ENCODE assay signal across 11 cellular contexts in genomic region chr16:252366-253337, GRCh38. TPM values are rescaled to one million over a fixed set of nuclear protein-coding genes. Genes with fewer than 3 reads are reported as not detected.
DNase-seq lines count a peak whose midpoint lies in the region; ATAC-seq, FAIRE-seq and TF ChIP-seq lines count a peak whose summit lies in the region.
"Had no signal": no experiment of that assay in that cellular context is flagged by ENCODE, and none has a peak within 500 bp of the region (broad histone marks: within the 10 kb centered on the region; RNA-seq: fewer than 3 reads in every experiment).

No MANE protein-coding gene starts in this region.

- no peak; the same call in 1 of the 2 replicates for TF ChIP-seq EP300 in K562 (IDR thresholded peaks at IDR 0.05; ENCODE audit: low read length)

- H3K27ac ChIP-seq in CD8-positive, alpha-beta T cell (ENCODE audit: low read depth, low read length): peak overlapping the region; percentile 26
- peak overlapping the region; percentile 85 for H3K27ac ChIP-seq in K562 (ENCODE audit: extremely low read depth, low read depth, low read length)
- H3K27ac ChIP-seq: brain microvascular endothelial cell had no signal

- peak; percentile 41; the same call in 1 of the 2 replicates for TF ChIP-seq POLR2A in K562 (conservative IDR thresholded peaks at IDR 0.05)

- peak overlapping the region; percentile 58 to 80 for H3K9ac ChIP-seq in K562 (ENCODE audit: insufficient read depth in 1 of 2, low read depth in 2 of 2, low read length in 2 of 2)

- in situ Hi-C loops in K562 (cut with MboI): no loop called here

- no peaks in the 10 kb centered on the region for H4K20me1 ChIP-seq in K562 (replicated peaks; ENCODE audit: control insufficient read depth, insufficient read depth, low read length)

- no peak for TF ChIP-seq CTCF in CD8-positive, alpha-beta T cell (IDR thresholded peaks at IDR 0.05)
- no peak for TF ChIP-seq CTCF in K562 (IDR thresholded peaks at IDR 0.05 in 2 of 3, conservative IDR thresholded peaks at IDR 0.05 in 1 of 3; ENCODE audit: insufficient read depth in 2 of 3, low read depth in 1 of 3, low read length in 3 of 3)

- peak in 1 of 7 experiments; percentile 18 for DNase-seq in CD8-positive, alpha-beta T cell
- peak; percentile 50 for DNase-seq in KG1 (lab: John Stamatoyannopoulos, UW)
- DNase-seq in K562 (ENCODE audit: extremely low read depth in 1 of 4, low spot score in 3 of 4): peak; percentile 61 to 86 (median 70)
- DNase-seq in naive thymus-derived CD8-positive, alpha-beta T cell: peak in 3 of 10 donors; percentile 22 to 46 (median 40)
- no peak for DNase-seq in MV-4-11 (lab: John Stamatoyannopoulos, UW)
- DNase-seq in ureter (ENCODE audit: low spot score): no peak
- no peak for DNase-seq in COLO668 (lab: John Stamatoyannopoulos, UW; ENCODE audit: unreplicated experiment)
- DNase-seq: brain microvascular endothelial cell, NCI-H345 had no signal

- intact Hi-C loops in CD8-positive, alpha-beta T cell (cut with DNase I, micrococcal nuclease): loop anchor here in 1 of 2 experiments (2.0 kb wide), 1 partner anchor 18 kb away; the partner anchor contains the start of gene FAM234A
- intact Hi-C loops in K562 (cut with micrococcal nuclease): no loop called here

- peak; percentile 56 for ATAC-seq in CD8-positive, alpha-beta T cell
- ATAC-seq in K562 (peak; percentile 92), HG02852 (IDR thresholded peaks at IDR 0.05; ENCODE audit: unreplicated experiment) (no peak)
- ATAC-seq in naive thymus-derived CD8-positive, alpha-beta T cell: peak; percentile 78

- H3K27me3 ChIP-seq in CD8-positive, alpha-beta T cell (ENCODE audit: insufficient read depth, low read length): no peaks in the 10 kb centered on the region
- H3K27me3 ChIP-seq in K562 (ENCODE audit: control insufficient read depth in 2 of 2, insufficient read depth in 2 of 2, low read length in 2 of 2): no peaks in the 10 kb centered on the region
- H3K27me3 ChIP-seq: brain microvascular endothelial cell had no signal

- H3K4me3 ChIP-seq in CD8-positive, alpha-beta T cell (ENCODE audit: low read depth, low read length): peak overlapping the region; percentile 24
- H3K4me3 ChIP-seq in K562: no peak overlapping the region

- peaks cover 20% of the 10 kb centered on the region for H3K4me1 Mint-ChIP-seq in CD8-positive, alpha-beta T cell (ENCODE audit: low read depth)
- peaks cover 16 to 25% (median 22%) of the 10 kb centered on the region in 4 donors for H3K4me1 Mint-ChIP-seq in naive thymus-derived CD8-positive, alpha-beta T cell

- peaks cover 48% of the 10 kb centered on the region for H3K36me3 Mint-ChIP-seq in CD8-positive, alpha-beta T cell
- H3K36me3 Mint-ChIP-seq in naive thymus-derived CD8-positive, alpha-beta T cell: peaks cover 0 to 47% (median 13%) of the 10 kb centered on the region in 3 donors

- peak overlapping the region; percentile 78 for H3K4me3 Mint-ChIP-seq in CD8-positive, alpha-beta T cell
- H3K4me3 Mint-ChIP-seq in naive thymus-derived CD8-positive, alpha-beta T cell: peak overlapping the region; percentile 70 to 92 (median 88)

- no peaks in the 10 kb centered on the region for H3K27me3 Mint-ChIP-seq in CD8-positive, alpha-beta T cell (ENCODE audit: low read depth)
- H3K27me3 Mint-ChIP-seq in naive thymus-derived CD8-positive, alpha-beta T cell: no peaks in the 10 kb centered on the region

- H3K4me2 ChIP-seq in K562 (ENCODE audit: insufficient read depth, low read length): peak overlapping the region; percentile 71

- no TSS peak for BruUV-seq in K562 (replicated peaks; lab: Mats Ljungman, UMichigan)

- POLR2A ChIA-PET in CD8-positive, alpha-beta T cell (lab: Charles Lee): interaction anchor here (1.2 kb wide), 1 partner anchor 24 kb away, joined by 4 read pairs; no protein-coding TSS in a partner anchor
- POLR2A ChIA-PET in K562 (lab: Yijun Ruan, JAX): interaction anchor here (0.6 to 3.5 kb wide), 3 partner anchors 9 to 18 kb away, joined by 3 to 14 read pairs (median 4); no protein-coding TSS in a partner anchor
- POLR2A ChIA-PET in naive thymus-derived CD8-positive, alpha-beta T cell (lab: Charles Lee): interaction anchor here (0.5 to 3.5 kb wide), 12 partner anchors 10 to 384 kb away, joined by 3 to 25 read pairs (median 3); partner anchors contain the start of genes AXIN1 and FAM234A

- peaks cover 5% of the 10 kb centered on the region; the same call in 1 of the 3 replicates for H3K79me2 ChIP-seq in K562 (ENCODE audit: control insufficient read depth, insufficient read depth, low read length)

- no peaks in the 10 kb centered on the region for H3K9me3 ChIP-seq in CD8-positive, alpha-beta T cell (ENCODE audit: low read length)
- H3K9me3 ChIP-seq in K562 (replicated peaks; ENCODE audit: control insufficient read depth, insufficient read depth, low read depth, low read length): no peaks in the 10 kb centered on the region

- FAIRE-seq in K562 (lab: Jason Lieb, UNC): peak; percentile 97

- CTCF ChIA-PET in CD8-positive, alpha-beta T cell (lab: Charles Lee): interaction anchor here (0.8 kb wide), 1 partner anchor 70 kb away, joined by 3 read pairs; no protein-coding TSS in a partner anchor
- CTCF ChIA-PET in K562 (lab: Yijun Ruan, JAX; ENCODE audit: low intra/inter-chr PET ratio): no interaction called here

- H2AFZ ChIP-seq in K562 (ENCODE audit: low read depth, low read length): peak overlapping the region; percentile 69

- peak overlapping the region; percentile 91 for H3K27ac Mint-ChIP-seq in CD8-positive, alpha-beta T cell
- peak overlapping the region; percentile 91 to 97 (median 96) for H3K27ac Mint-ChIP-seq in naive thymus-derived CD8-positive, alpha-beta T cell

- WGBS in K562 (ENCODE audit: insufficient coverage, low coverage, missing lambda C conversion rate): 12% methylated on average over 30 of the region's 30 CpGs

- H3K9me3 Mint-ChIP-seq in CD8-positive, alpha-beta T cell: no peaks in the 10 kb centered on the region
- no peaks in the 10 kb centered on the region for H3K9me3 Mint-ChIP-seq in naive thymus-derived CD8-positive, alpha-beta T cell

- H3K4me1 ChIP-seq in CD8-positive, alpha-beta T cell (ENCODE audit: insufficient read depth, low read length): peaks cover 20% of the 10 kb centered on the region
- H3K4me1 ChIP-seq in K562 (replicated peaks in 1 of 2; ENCODE audit: control insufficient read depth in 2 of 2, insufficient read depth in 2 of 2, low read length in 2 of 2): peaks cover 9 to 38% of the 10 kb centered on the region in 2 experiments

- H3K9me1 ChIP-seq in K562 (ENCODE audit: control insufficient read depth, insufficient read depth, low read length): no peaks in the 10 kb centered on the region

- TF ChIP-seq RAD21 in K562 (CRISPR knock-in tag; conservative IDR thresholded peaks at IDR 0.05 in 1 of 2, IDR thresholded peaks at IDR 0.05 in 1 of 2): no peak

- H3K36me3 ChIP-seq in CD8-positive, alpha-beta T cell (ENCODE audit: insufficient read depth, low read length): no peaks in the 10 kb centered on the region
- peaks cover 16% of the 10 kb centered on the region; the same call in 2 of the 3 replicates for H3K36me3 ChIP-seq in K562 (ENCODE audit: control insufficient read depth, insufficient read depth, low read length)

RNA-seq across cellular contexts. Expression of gene FAM234A, which starts 18.0 kb away (rescaled TPM):
- 10 to 100 TPM; 22.4 to 24.7 TPM for total RNA-seq in CD8-positive, alpha-beta T cell
- 46.9 and 106 TPM in 2 replicates for total RNA-seq in K562 (2011; cell fraction: chromatin; rRNA removed; ENCODE audit: low replicate concordance)
- total RNA-seq in K562 (2011; cell fraction: nucleolus; rRNA removed): 85.9 and 102 TPM in 2 replicates
- 71.8 and 74.9 TPM in 2 replicates for total RNA-seq in K562 (2011; cell fraction: nucleoplasm; rRNA removed)
- 19.5 and 19.6 TPM in 2 replicates for total RNA-seq in K562 (2014; rRNA removed)
- 11.7 and 12.0 TPM in 2 replicates for total RNA-seq in K562 (2014; rRNA removed; fragmentation: Illumina TruSeq; extraction: Trizol)
- 15.0 and 15.3 TPM in 2 replicates for total RNA-seq in K562 (2015; rRNA removed; fragmentation: Illumina TruSeq; extraction: Trizol)
- total RNA-seq in K562 (2021): 46.5 and 47.9 TPM in 2 replicates
- polyA plus RNA-seq in K562 (2011; rRNA removed): 14.7 and 27.7 TPM in 2 replicates
- 19.6 and 35.6 TPM in 2 replicates for polyA plus RNA-seq in K562 (2011; cell fraction: cytosol; rRNA removed)
- polyA plus RNA-seq in K562 (2011; cell fraction: nucleus; rRNA removed): 51.2 and 61.8 TPM in 2 replicates
- 72.8 and 78.0 TPM in 2 replicates for polyA plus RNA-seq in K562 (2012)
- 23.6 and 37.8 TPM in 2 replicates for polyA plus RNA-seq in K562 (2014; fragmentation: Illumina TruSeq; extraction: Trizol)
- 1 to 10 TPM; 1.0 to 1.6 TPM for polyA plus RNA-seq in K562 (2014; fragmentation: Nextera tagmentation; extraction: Ambion mirVana)
- 25.8 and 33.9 TPM in 2 replicates for polyA plus RNA-seq in K562 (2014; rRNA removed)
- 8.6 and 9.1 TPM in 2 replicates for polyA minus RNA-seq in K562 (2011; rRNA and poly(A)+ RNA removed)
- 21.1 and 25.8 TPM in 2 replicates for polyA minus RNA-seq in K562 (2011; cell fraction: cytosol; rRNA and poly(A)+ RNA removed)
- polyA minus RNA-seq in K562 (2011; cell fraction: nucleus; rRNA and poly(A)+ RNA removed): 17.0 and 21.4 TPM in 2 replicates
- 10 to 100 TPM; 36.7 to 46.5 TPM for total RNA-seq in naive thymus-derived CD8-positive, alpha-beta T cell
- 10 to 100 TPM; 18.8 to 46.4 (median 34.4) TPM for polyA plus RNA-seq in naive thymus-derived CD8-positive, alpha-beta T cell
- total RNA-seq in ureter: 89.4 TPM

RNA-seq across cellular contexts. Expression of gene RGS11, which starts 23.1 kb away (rescaled TPM):
- not detected for total RNA-seq in CD8-positive, alpha-beta T cell
- 0.07 TPM in 1 of 2 replicates, not detected in the other for total RNA-seq in K562 (2011; cell fraction: chromatin; rRNA removed; ENCODE audit: low replicate concordance)
- not detected in 2 replicates for total RNA-seq in K562 (2011; cell fraction: nucleolus; rRNA removed)
- total RNA-seq in K562 (2011; cell fraction: nucleoplasm; rRNA removed): not detected in 2 replicates
- not detected in 2 replicates for total RNA-seq in K562 (2014; rRNA removed)
- total RNA-seq in K562 (2014; rRNA removed; fragmentation: Illumina TruSeq; extraction: Trizol): not detected in 2 replicates
- total RNA-seq in K562 (2015; rRNA removed; fragmentation: Illumina TruSeq; extraction: Trizol): not detected in 2 replicates
- total RNA-seq in K562 (2021): not detected in 2 replicates
- polyA plus RNA-seq in K562 (2011; rRNA removed): not detected in 2 replicates
- polyA plus RNA-seq in K562 (2011; cell fraction: cytosol; rRNA removed): not detected in 2 replicates
- not detected in 2 replicates for polyA plus RNA-seq in K562 (2011; cell fraction: nucleus; rRNA removed)
- polyA plus RNA-seq in K562 (2012): not detected in 2 replicates
- polyA plus RNA-seq in K562 (2014; fragmentation: Illumina TruSeq; extraction: Trizol): not detected in 2 replicates
- not detected for polyA plus RNA-seq in K562 (2014; fragmentation: Nextera tagmentation; extraction: Ambion mirVana)
- not detected in 2 replicates for polyA plus RNA-seq in K562 (2014; rRNA removed)
- not detected in 2 replicates for polyA minus RNA-seq in K562 (2011; rRNA and poly(A)+ RNA removed)
- not detected in 2 replicates for polyA minus RNA-seq in K562 (2011; cell fraction: cytosol; rRNA and poly(A)+ RNA removed)
- polyA minus RNA-seq in K562 (2011; cell fraction: nucleus; rRNA and poly(A)+ RNA removed): not detected in 2 replicates
- total RNA-seq in naive thymus-derived CD8-positive, alpha-beta T cell: not detected
- not detected for polyA plus RNA-seq in naive thymus-derived CD8-positive, alpha-beta T cell
- 4.5 TPM for total RNA-seq in ureter

RNA-seq across cellular contexts. Expression of gene LUC7L, which starts 23.4 kb away (rescaled TPM):
- total RNA-seq in CD8-positive, alpha-beta T cell: 100 to 1,000 TPM; 136 to 142 TPM
- total RNA-seq in K562 (2011; cell fraction: chromatin; rRNA removed; ENCODE audit: low replicate concordance): 467 and 776 TPM in 2 replicates
- total RNA-seq in K562 (2011; cell fraction: nucleolus; rRNA removed): 285 and 302 TPM in 2 replicates
- 502 and 604 TPM in 2 replicates for total RNA-seq in K562 (2011; cell fraction: nucleoplasm; rRNA removed)
- 78.8 and 80.9 TPM in 2 replicates for total RNA-seq in K562 (2014; rRNA removed)
- total RNA-seq in K562 (2014; rRNA removed; fragmentation: Illumina TruSeq; extraction: Trizol): 42.2 and 52.6 TPM in 2 replicates
- total RNA-seq in K562 (2015; rRNA removed; fragmentation: Illumina TruSeq; extraction: Trizol): 65.9 and 66.1 TPM in 2 replicates
- total RNA-seq in K562 (2021): 73.7 and 75.8 TPM in 2 replicates
- polyA plus RNA-seq in K562 (2011; rRNA removed): 59.5 and 73.0 TPM in 2 replicates
- polyA plus RNA-seq in K562 (2011; cell fraction: cytosol; rRNA removed): 25.2 and 40.6 TPM in 2 replicates
- polyA plus RNA-seq in K562 (2011; cell fraction: nucleus; rRNA removed): 326 and 402 TPM in 2 replicates
- 48.8 and 69.8 TPM in 2 replicates for polyA plus RNA-seq in K562 (2012)
- 40.1 and 40.7 TPM in 2 replicates for polyA plus RNA-seq in K562 (2014; fragmentation: Illumina TruSeq; extraction: Trizol)
- 1 to 10 TPM; 1.7 to 5.4 TPM for polyA plus RNA-seq in K562 (2014; fragmentation: Nextera tagmentation; extraction: Ambion mirVana)
- polyA plus RNA-seq in K562 (2014; rRNA removed): 93.3 and 106 TPM in 2 replicates
- polyA minus RNA-seq in K562 (2011; rRNA and poly(A)+ RNA removed): 45.7 and 59.3 TPM in 2 replicates
- 25.7 and 26.1 TPM in 2 replicates for polyA minus RNA-seq in K562 (2011; cell fraction: cytosol; rRNA and poly(A)+ RNA removed)
- polyA minus RNA-seq in K562 (2011; cell fraction: nucleus; rRNA and poly(A)+ RNA removed): 134 and 199 TPM in 2 replicates
- 100 to 1,000 TPM; 193 to 194 TPM for total RNA-seq in naive thymus-derived CD8-positive, alpha-beta T cell
- polyA plus RNA-seq in naive thymus-derived CD8-positive, alpha-beta T cell: 10 to 100 TPM in 1 of 3 donors, 1 to 10 TPM in 2; 4.5 to 11.9 (median 7.2) TPM
- total RNA-seq in ureter: 85.3 TPM

RNA-seq across cellular contexts. Expression of gene ARHGDIG, which starts 27.7 kb away (rescaled TPM):
- not detected for total RNA-seq in CD8-positive, alpha-beta T cell
- total RNA-seq in K562 (2011; cell fraction: chromatin; rRNA removed; ENCODE audit: low replicate concordance): 2.2 and 9.2 TPM in 2 replicates
- total RNA-seq in K562 (2011; cell fraction: nucleolus; rRNA removed): 6.4 and 8.8 TPM in 2 replicates
- 4.1 and 5.6 TPM in 2 replicates for total RNA-seq in K562 (2011; cell fraction: nucleoplasm; rRNA removed)
- 0.64 and 2.2 TPM in 2 replicates for total RNA-seq in K562 (2014; rRNA removed)
- 0.36 and 0.41 TPM in 2 replicates for total RNA-seq in K562 (2014; rRNA removed; fragmentation: Illumina TruSeq; extraction: Trizol)
- total RNA-seq in K562 (2015; rRNA removed; fragmentation: Illumina TruSeq; extraction: Trizol): 0.19 and 0.40 TPM in 2 replicates
- total RNA-seq in K562 (2021): 0.69 and 1.6 TPM in 2 replicates
- 2.0 and 2.5 TPM in 2 replicates for polyA plus RNA-seq in K562 (2011; rRNA removed)
- 3.0 and 6.0 TPM in 2 replicates for polyA plus RNA-seq in K562 (2011; cell fraction: cytosol; rRNA removed)
- polyA plus RNA-seq in K562 (2011; cell fraction: nucleus; rRNA removed): 9.6 and 15.6 TPM in 2 replicates
- polyA plus RNA-seq in K562 (2012): 0.71 and 0.74 TPM in 2 replicates
- 0.37 and 0.84 TPM in 2 replicates for polyA plus RNA-seq in K562 (2014; fragmentation: Illumina TruSeq; extraction: Trizol)
- not detected for polyA plus RNA-seq in K562 (2014; fragmentation: Nextera tagmentation; extraction: Ambion mirVana)
- 0.86 and 1.8 TPM in 2 replicates for polyA plus RNA-seq in K562 (2014; rRNA removed)
- polyA minus RNA-seq in K562 (2011; rRNA and poly(A)+ RNA removed): 0.18 and 0.46 TPM in 2 replicates
- 0.95 and 1.5 TPM in 2 replicates for polyA minus RNA-seq in K562 (2011; cell fraction: cytosol; rRNA and poly(A)+ RNA removed)
- 0.78 and 1.6 TPM in 2 replicates for polyA minus RNA-seq in K562 (2011; cell fraction: nucleus; rRNA and poly(A)+ RNA removed)
- total RNA-seq in naive thymus-derived CD8-positive, alpha-beta T cell: under 1 TPM in 1 of 2 experiments, not detected in 1; 0.68 TPM
- polyA plus RNA-seq in naive thymus-derived CD8-positive, alpha-beta T cell: not detected
- total RNA-seq in ureter: not detected
- total RNA-seq: T-helper 2 cell treated with Interferon-gamma antibody and Interleukin-4, amounts not matched to agents 100 ng/mL and 5 ng/mL, for 36 hours had no signal

RNA-seq across cellular contexts. Expression of gene PDIA2, which starts 30.3 kb away (rescaled TPM):
- total RNA-seq in CD8-positive, alpha-beta T cell: not detected
- 5.5 and 10.4 TPM in 2 replicates for total RNA-seq in K562 (2011; cell fraction: chromatin; rRNA removed; ENCODE audit: low replicate concordance)
- total RNA-seq in K562 (2011; cell fraction: nucleolus; rRNA removed): 5.5 and 6.5 TPM in 2 replicates
- 4.2 and 4.3 TPM in 2 replicates for total RNA-seq in K562 (2011; cell fraction: nucleoplasm; rRNA removed)
- total RNA-seq in K562 (2014; rRNA removed) (0.20 and 0.23 TPM in 2 replicates), K562 (2014; rRNA removed; fragmentation: Illumina TruSeq; extraction: Trizol) (not detected in 2 replicates), K562 (2015; rRNA removed; fragmentation: Illumina TruSeq; extraction: Trizol) (not detected in 2 replicates), K562 (2021) (0.58 and 0.67 TPM in 2 replicates), ureter (not detected)
- polyA plus RNA-seq in K562 (2011; rRNA removed) (0.92 and 1.0 TPM in 2 replicates), K562 (2014; fragmentation: Illumina TruSeq; extraction: Trizol) (0.13 and 0.19 TPM in 2 replicates), K562 (2014; fragmentation: Nextera tagmentation; extraction: Ambion mirVana) (not detected), K562 (2014; rRNA removed) (0.18 and 0.23 TPM in 2 replicates)
- 0.19 and 0.66 TPM in 2 replicates for polyA plus RNA-seq in K562 (2011; cell fraction: cytosol; rRNA removed)
- polyA plus RNA-seq in K562 (2011; cell fraction: nucleus; rRNA removed): 9.1 and 13.2 TPM in 2 replicates
- 0.17 and 0.33 TPM in 2 replicates for polyA plus RNA-seq in K562 (2012)
- 0.15 TPM in 1 of 2 replicates, not detected in the other for polyA minus RNA-seq in K562 (2011; rRNA and poly(A)+ RNA removed)
- not detected in 2 replicates for polyA minus RNA-seq in K562 (2011; cell fraction: cytosol; rRNA and poly(A)+ RNA removed)
- polyA minus RNA-seq in K562 (2011; cell fraction: nucleus; rRNA and poly(A)+ RNA removed): 0.81 and 1.2 TPM in 2 replicates
- total RNA-seq in naive thymus-derived CD8-positive, alpha-beta T cell: under 1 TPM in 1 of 2 experiments, not detected in 1; 0.44 TPM
- not detected for polyA plus RNA-seq in naive thymus-derived CD8-positive, alpha-beta T cell
- total RNA-seq: T-helper 2 cell treated with Interferon-gamma antibody and Interleukin-4, amounts not matched to agents 100 ng/mL and 5 ng/mL, for 36 hours had no signal

Comparison
In these comparisons a context has a peak if more than half of its experiments do, and no peak if none do; other contexts are left out.
1. DNase-seq: peak in KG1 (single experiment) and K562 (4 of 4); none in MV-4-11 (single experiment), ureter (single experiment) and COLO668 (single experiment).